1 cellular context compared by ENCODE assay signal in genomic region chr14:40727107-40727506, GRCh38.
TF ChIP-seq lines count a peak whose summit lies in the region.

No MANE protein-coding gene starts in this region.

TF ChIP-seq in IMR-90, 13 proteins besides CTCF, POLR2A, EP300 and RAD21 (continued from another document):
- TF ChIP-seq USF2 (IDR thresholded peaks at IDR 0.05; ENCODE audit: low read depth, low read length): no peak
